20 cellular contexts compared by ENCODE assay signal in genomic region chr10:10598297-10598696, GRCh38.
A peak's percentile ranks its signal among the peaks of the same experiment; 100 is the strongest.
DNase-seq lines count a peak whose midpoint lies in the region; ATAC-seq and TF ChIP-seq lines count a peak whose summit lies in the region.
"Had no signal": no experiment of that assay in that cellular context is flagged by ENCODE, and none has a peak within 500 bp of the region (broad histone marks: within the 10 kb centered on the region; RNA-seq: fewer than 3 reads in every experiment).

No MANE protein-coding gene starts in this region.

- H3K36me3 ChIP-seq in esophagus squamous epithelium (no peaks in the 10 kb centered on the region), esophagus muscularis mucosa (no peaks in the 10 kb centered on the region)
- H3K36me3 ChIP-seq: breast epithelium, MG63, upper lobe of right lung had no signal

- ATAC-seq in GM19043 (IDR thresholded peaks at IDR 0.05; ENCODE audit: low read depth, unreplicated experiment) (peak; percentile 59), HG03025 (IDR thresholded peaks at IDR 0.05; ENCODE audit: low FRiP score, unreplicated experiment) (peak; percentile 57)
- ATAC-seq: activated CD4-positive, alpha-beta T cell treated with anti-CD3 and anti-CD28 coated beads for 36 hours; activated T-cell treated with anti-CD3 and anti-CD28 coated beads, Interleukin-2, amount 50 U/mL, for 4 hours; upper lobe of right lung had no signal

- no peak overlapping the region for H3K4me3 ChIP-seq in GM12864 (ENCODE audit: low read depth, low read length)
- no peak overlapping the region for H3K4me3 ChIP-seq in esophagus squamous epithelium
- H3K4me3 ChIP-seq in esophagus muscularis mucosa = no peak overlapping the region
- H3K4me3 ChIP-seq: breast epithelium, hepatocyte, MG63, upper lobe of right lung had no signal

- DNase-seq in GM12864 (ENCODE audit: low read depth) (peak; percentile 38), NCI-H146 treated with DMSO at 0.1 percent for 48 hours (lab: John Stamatoyannopoulos, UW; ENCODE audit: unreplicated experiment) (peak; percentile 18), nucleus accumbens (lab: John Stamatoyannopoulos, UW) (no peak), SK-N-DZ (ENCODE audit: low spot score) (no peak), esophagus squamous epithelium (lab: John Stamatoyannopoulos, UW) (no peak), esophagus muscularis mucosa (ENCODE audit: extremely low spot score) (no peak)
- DNase-seq: activated CD4-positive, alpha-beta T cell treated with anti-CD3 and anti-CD28 coated beads for 36 hours; activated naive CD8-positive, alpha-beta T cell treated with anti-CD3 and anti-CD28 coated beads, Interleukin-2, amount 10 ng/mL, durations not matched to agents 7 days and 5 days; activated T-cell treated with anti-CD3 and anti-CD28 coated beads, Interleukin-2, amount 50 U/mL, for 4 hours; Calu3; MG63; NCI-H2081 treated with DMSO at 0.1 percent for 48 hours; SHP77 treated with DMSO at 0.1 percent for 48 hours; stimulated activated CD4-positive, alpha-beta T cell treated with anti-CD3 and anti-CD28 coated beads, Interleukin-4, amount 100 ng/mL, for 24 hours; T1000; upper lobe of right lung had no signal

- H3K27me3 ChIP-seq in esophagus squamous epithelium (no peaks in the 10 kb centered on the region), esophagus muscularis mucosa (no peaks in the 10 kb centered on the region)
- H3K27me3 ChIP-seq: breast epithelium, hepatocyte, MG63, upper lobe of right lung had no signal

- no peak for TF ChIP-seq CTCF in GM12864 (IDR thresholded peaks at IDR 0.05; ENCODE audit: low read depth, low read length, missing control alignments)
- no peak for TF ChIP-seq CTCF in esophagus squamous epithelium (IDR thresholded peaks at IDR 0.05)
- TF ChIP-seq CTCF in esophagus muscularis mucosa (IDR thresholded peaks at IDR 0.05) = no peak

- TF ChIP-seq EP300 in esophagus muscularis mucosa (IDR thresholded peaks at IDR 0.05) = no peak

- H3K9me3 ChIP-seq in esophagus squamous epithelium = no peaks in the 10 kb centered on the region
- H3K9me3 ChIP-seq in esophagus muscularis mucosa = no peaks in the 10 kb centered on the region
- H3K9me3 ChIP-seq: breast epithelium, MG63, upper lobe of right lung had no signal

- H3K27ac ChIP-seq in esophagus squamous epithelium (no peak overlapping the region), esophagus muscularis mucosa (replicated peaks in 1 of 4) (no peak overlapping the region)
- H3K27ac ChIP-seq: breast epithelium, hepatocyte, upper lobe of right lung had no signal

- TF ChIP-seq POLR2A in esophagus squamous epithelium (IDR thresholded peaks at IDR 0.05) (no peak), esophagus muscularis mucosa (IDR thresholded peaks at IDR 0.05; ENCODE audit: low read depth) (no peak)

- 84% methylated on average over 5 of the region's 5 CpGs for WGBS in esophagus squamous epithelium, 2 donors
- WGBS in esophagus muscularis mucosa = 90% methylated on average over 5 of the region's 5 CpGs

- H3K4me1 ChIP-seq in esophagus squamous epithelium = no peaks in the 10 kb centered on the region
- H3K4me1 ChIP-seq in esophagus muscularis mucosa = no peaks in the 10 kb centered on the region
- H3K4me1 ChIP-seq: breast epithelium, upper lobe of right lung had no signal

- intact Hi-C loops in esophagus squamous epithelium (cut with DNase I) (no loop called here), esophagus muscularis mucosa (cut with DNase I) (no loop called here)

Comparison
In these comparisons a context has a peak if more than half of its experiments do, and no peak if none do; other contexts are left out.
1. DNase-seq: peak in GM12864 (single experiment) and NCI-H146 treated with DMSO at 0.1 percent for 48 hours (single experiment); none in nucleus accumbens (0 of 56), SK-N-DZ (single experiment), esophagus squamous epithelium (single experiment) and esophagus muscularis mucosa (single experiment).